Comparison of ENCODE assay signal across 1 cellular context in the genomic region with DNA sequence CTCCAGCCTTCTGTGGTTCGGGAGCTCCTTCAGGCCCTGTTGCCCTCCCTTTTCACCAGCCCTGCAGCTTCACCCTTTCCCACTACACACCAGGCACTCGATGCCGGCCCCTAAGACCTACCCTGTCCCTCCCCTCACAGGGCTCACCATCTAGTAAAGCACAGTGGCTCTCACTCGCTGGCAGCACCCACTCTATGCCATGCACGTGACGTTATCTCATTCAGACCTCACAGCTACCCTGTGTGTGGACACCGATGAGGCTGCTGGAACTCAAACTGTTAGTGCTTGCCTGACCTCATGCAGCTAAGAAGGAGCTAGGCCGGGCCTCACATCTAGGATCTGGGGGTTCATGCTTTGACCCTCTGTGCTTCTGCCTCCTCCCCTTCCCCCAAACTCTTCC.
TF ChIP-seq lines count a peak whose summit lies in the region.

No MANE protein-coding gene starts in this region.

TF ChIP-seq in IMR-90, 13 proteins besides CTCF, POLR2A, EP300 and RAD21:
- TF ChIP-seq SMC3 (IDR thresholded peaks at IDR 0.05; ENCODE audit: low read depth, low read length) (no peak), CEBPB (IDR thresholded peaks at IDR 0.05; ENCODE audit: low read depth, low read length) (no peak), BHLHE40 (IDR thresholded peaks at IDR 0.05; ENCODE audit: low read depth, low read length) (no peak), MXI1 (IDR thresholded peaks at IDR 0.05; ENCODE audit: borderline replicate concordance, low read depth, low read length) (no peak), RCOR1 (IDR thresholded peaks at IDR 0.05; ENCODE audit: insufficient replicate concordance, low read length) (no peak), CHD1 (IDR thresholded peaks at IDR 0.05; ENCODE audit: low read depth, low read length) (no peak)
- TF ChIP-seq, protein P1, sequence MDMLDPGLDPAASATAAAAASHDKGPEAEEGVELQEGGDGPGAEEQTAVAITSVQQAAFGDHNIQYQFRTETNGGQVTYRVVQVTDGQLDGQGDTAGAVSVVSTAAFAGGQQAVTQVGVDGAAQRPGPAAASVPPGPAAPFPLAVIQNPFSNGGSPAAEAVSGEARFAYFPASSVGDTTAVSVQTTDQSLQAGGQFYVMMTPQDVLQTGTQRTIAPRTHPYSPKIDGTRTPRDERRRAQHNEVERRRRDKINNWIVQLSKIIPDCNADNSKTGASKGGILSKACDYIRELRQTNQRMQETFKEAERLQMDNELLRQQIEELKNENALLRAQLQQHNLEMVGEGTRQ (IDR thresholded peaks at IDR 0.05; ENCODE audit: low read depth, low read length): no peak
- TF ChIP-seq, protein P2, sequence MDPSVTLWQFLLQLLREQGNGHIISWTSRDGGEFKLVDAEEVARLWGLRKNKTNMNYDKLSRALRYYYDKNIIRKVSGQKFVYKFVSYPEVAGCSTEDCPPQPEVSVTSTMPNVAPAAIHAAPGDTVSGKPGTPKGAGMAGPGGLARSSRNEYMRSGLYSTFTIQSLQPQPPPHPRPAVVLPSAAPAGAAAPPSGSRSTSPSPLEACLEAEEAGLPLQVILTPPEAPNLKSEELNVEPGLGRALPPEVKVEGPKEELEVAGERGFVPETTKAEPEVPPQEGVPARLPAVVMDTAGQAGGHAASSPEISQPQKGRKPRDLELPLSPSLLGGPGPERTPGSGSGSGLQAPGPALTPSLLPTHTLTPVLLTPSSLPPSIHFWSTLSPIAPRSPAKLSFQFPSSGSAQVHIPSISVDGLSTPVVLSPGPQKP (IDR thresholded peaks at IDR 0.05; ENCODE audit: borderline replicate concordance, low read depth, low read length): no peak
